ENCODE assay signal across 8 cellular contexts in the genomic region with DNA sequence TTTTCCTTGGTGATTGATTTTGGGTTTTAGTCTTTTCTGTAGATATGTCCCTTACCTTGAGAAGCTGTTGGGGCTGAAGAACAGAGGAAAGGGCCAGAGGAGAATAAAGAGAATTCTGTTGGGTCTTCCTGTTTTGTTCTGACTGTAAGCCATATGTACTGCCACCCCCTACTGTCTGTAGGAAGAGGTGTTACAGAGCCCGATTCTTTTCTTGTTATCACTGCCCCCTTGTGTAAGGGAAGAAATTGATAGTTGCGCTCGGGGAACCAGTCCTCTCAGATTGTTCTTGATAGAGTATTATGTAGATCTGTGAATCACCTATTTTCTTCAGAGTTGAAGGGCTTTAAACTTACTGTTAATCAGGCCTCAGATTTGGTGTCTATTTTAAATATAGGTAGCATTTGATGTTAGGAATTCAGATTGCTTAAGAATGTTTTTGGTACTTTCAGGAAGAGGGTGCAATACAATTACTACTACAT. TPM values are rescaled to one million over a fixed set of nuclear protein-coding genes. Genes with fewer than 3 reads are reported as not detected.
DNase-seq lines count a peak whose midpoint lies in the region; ATAC-seq, FAIRE-seq and TF ChIP-seq lines count a peak whose summit lies in the region.

No MANE protein-coding gene starts in this region.

- ATAC-seq in HG02973 (IDR thresholded peaks at IDR 0.05; ENCODE audit: unreplicated experiment) (peak; percentile 81), left colon (peak; percentile 75)

- FAIRE-seq in A204.1 (lab: Jason Lieb, UNC) = peak; percentile 84
- FAIRE-seq in GM12892 (lab: Jason Lieb, UNC) = peak; percentile 84

- TF ChIP-seq POLR2A in GM12892 (IDR thresholded peaks at IDR 0.05; ENCODE audit: low read depth, low read length) = no peak

- peak; percentile 37 for DNase-seq in GM12892 (ENCODE audit: insufficient read length)
- peak; percentile 89 for DNase-seq in NCI-H2029 treated with DMSO at 0.1 percent for 48 hours (lab: John Stamatoyannopoulos, UW)
- peak; percentile 23 for DNase-seq in T-helper 22 cell (ENCODE audit: low read depth)
- DNase-seq in caudate nucleus (lab: John Stamatoyannopoulos, UW) = peak in 36 of 61 donors; percentile 2 to 86 (median 22)
- peak; percentile 28 to 36 for DNase-seq in left colon
- DNase-seq in stimulated activated CD4-positive, alpha-beta T cell treated with anti-CD3 and anti-CD28 coated beads, TNF-alpha, amount 100 ng/mL, for 24 hours (ENCODE audit: low read depth in 3 of 3) = peak; percentile 4 to 31 (median 23)

- intact Hi-C loops in left colon (cut with DNase I, micrococcal nuclease) = loop anchor here (10.0 kb wide), 1 partner anchor 264 kb away; no protein-coding TSS in a partner anchor

- H3K27ac ChIP-seq in caudate nucleus (ENCODE audit: low read depth, low read length) = peak overlapping the region; percentile 16

RNA-seq across cellular contexts. Expression of a gene that starts 2.4 kb away (rescaled TPM):
- 0.06 TPM for polyA plus RNA-seq in GM12892 (2012; ENCODE audit: missing spikeins)
- 10 to 100 TPM; 16.2 to 22.8 TPM for total RNA-seq in left colon

Comparison
In these comparisons a context has a peak if more than half of its experiments do, and no peak if none do; other contexts are left out.
1. Peak in every context shown above with its lines: DNase-seq, ATAC-seq and H3K27ac ChIP-seq.
2. DNase-seq: peak in every context shown above with its lines; median percentile 89 in NCI-H2029 treated with DMSO at 0.1 percent for 48 hours; 37 in GM12892; 32 in left colon; 23 in T-helper 22 cell; 23 in stimulated activated CD4-positive, alpha-beta T cell treated with anti-CD3 and anti-CD28 coated beads, TNF-alpha, amount 100 ng/mL, for 24 hours; 22 in caudate nucleus.